ENCODE assay signal across 5 cellular contexts in the genomic region with DNA sequence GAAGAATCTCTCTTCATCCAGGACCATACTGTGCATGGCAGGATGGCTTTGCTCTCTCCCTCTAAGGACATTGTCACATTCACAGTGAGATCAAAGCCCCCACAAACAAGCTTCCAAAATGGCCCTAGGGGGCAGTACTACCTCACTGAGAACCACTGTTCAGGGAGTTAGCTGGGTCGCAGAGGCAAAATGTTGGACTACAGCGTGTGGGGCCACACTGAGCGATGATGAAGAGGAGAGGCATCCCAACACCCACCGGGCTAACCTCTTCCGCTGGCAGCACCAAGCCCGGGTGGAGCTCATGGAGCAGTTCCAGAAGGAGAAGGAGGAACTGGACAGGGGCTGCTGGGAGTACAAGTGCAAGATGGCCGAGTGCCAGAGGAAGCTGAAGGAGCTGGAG. TPM values are rescaled to one million over a fixed set of nuclear protein-coding genes. Genes with fewer than 3 reads are reported as not detected.
"Had no signal": no experiment of that assay in that cellular context is flagged by ENCODE, and none has a peak within 500 bp of the region (broad histone marks: within the 10 kb centered on the region; RNA-seq: fewer than 3 reads in every experiment).

No MANE protein-coding gene starts in this region.

RNA-seq across cellular contexts. Expression of a gene that starts 50.3 kb away (rescaled TPM):
- total RNA-seq: cardiac septum had no signal

RNA-seq across cellular contexts. Expression of a gene that starts 58.6 kb away (rescaled TPM):
- total RNA-seq: activated CD8-positive, alpha-beta memory T cell treated with anti-CD3 and anti-CD28 coated beads, Interleukin-2, amount 10 ng/mL, durations not matched to agents 7 days and 5 days; activated CD8-positive, alpha-beta T cell treated with anti-CD3 and anti-CD28 coated beads, Interleukin-2, amount 10 ng/mL, durations not matched to agents 7 days and 5 days; activated T-helper 2 cell treated with anti-CD3 and anti-CD28 coated beads, Interferon-gamma antibody, Interleukin-2, Interleukin-4, amounts not matched to agents 10 μg/mL and 5 μg/mL and 100 μg/mL, durations not matched to agents 14 hours and 24 hours and 36 hours; ascending aorta; cardiac septum had no signal
